Comparison of ENCODE assay signal across 36 cellular contexts in genomic region chr4:56705373-56705772, GRCh38. TPM values are rescaled to one million over a fixed set of nuclear protein-coding genes. Genes with fewer than 3 reads are reported as not detected.
"Had no signal": no experiment of that assay in that cellular context is flagged by ENCODE, and none has a peak within 500 bp of the region (broad histone marks: within the 10 kb centered on the region; RNA-seq: fewer than 3 reads in every experiment).

No MANE protein-coding gene starts in this region.

- H3K27me3 ChIP-seq: MG63 had no signal

- DNase-seq: Karpas-422, Kasumi-1, MG63, MM.1S, MV-4-11, NCI-H1048, NCI-H1092, NCI-H1092 treated with DMSO at 0.1 percent for 48 hours, NCI-H1105, NCI-H1105 treated with DMSO at 0.1 percent for 48 hours, NCI-H1417, NCI-H1417 treated with DMSO at 0.1 percent for 48 hours, NCI-H1436, NCI-H1436 treated with DMSO at 0.1 percent for 48 hours, NCI-H146, NCI-H1694, NCI-H1694 treated with DMSO at 0.1 percent for 48 hours, NCI-H187, NCI-H187 treated with DMSO at 0.1 percent for 48 hours, NCI-H1930, NCI-H2029, NCI-H2029 treated with DMSO at 0.1 percent for 48 hours, NCI-H2081, NCI-H2081 treated with DMSO at 0.1 percent for 48 hours, NCI-H2107, NCI-H2171, NCI-H2171 treated with DMSO at 0.1 percent for 48 hours, NCI-H2227 treated with DMSO at 0.1 percent for 48 hours, NCI-H226, NCI-H345, NCI-H446, NCI-H446 treated with DMSO at 0.1 percent for 48 hours, NCI-H510A, NCI-H510A treated with DMSO at 0.1 percent for 48 hours, NCI-H524 had no signal

- H3K4me3 ChIP-seq: MG63 had no signal

- H3K9me3 ChIP-seq: MG63 had no signal

- H3K36me3 ChIP-seq: MG63 had no signal

RNA-seq across cellular contexts. Expression of gene HOPX, which starts 24.3 kb away (rescaled TPM):
- total RNA-seq: MCF 10A had no signal
